21 cellular contexts compared by ENCODE assay signal in genomic region chr11:73439002-73439843, GRCh38.
DNase-seq lines count a peak whose midpoint lies in the region; ATAC-seq, FAIRE-seq and TF ChIP-seq lines count a peak whose summit lies in the region.
"Had no signal": no experiment of that assay in that cellular context is flagged by ENCODE, and none has a peak within 500 bp of the region (broad histone marks: within the 10 kb centered on the region; RNA-seq: fewer than 3 reads in every experiment).

No MANE protein-coding gene starts in this region.

- no peak overlapping the region for H2AK5ac ChIP-seq in H9 (ENCODE audit: insufficient read length, low read length)

- TF ChIP-seq EP300 in A549 (IDR thresholded peaks at IDR 0.05), result no peak

- H2BK20ac ChIP-seq in H9 (ENCODE audit: low read depth, low read length, poor library complexity, severe bottlenecking), result no peak overlapping the region

- ATAC-seq in A549 (peak; percentile 24 to 33; a peak in 3 of 6 replicates), left lobe of liver (peak; percentile 92)
- ATAC-seq in stimulated activated naive CD8-positive, alpha-beta T cell treated with anti-CD3 and anti-CD28 coated beads, Interleukin-15, Interleukin-2, amounts not matched to agents 100 U/mL and 50 U/mL, for 24 hours, result no peak

- no peak for TF ChIP-seq RAD21 in A549 (conservative IDR thresholded peaks at IDR 0.05 in 1 of 2, IDR thresholded peaks at IDR 0.05 in 1 of 2)

- H3K4me1 Mint-ChIP-seq in H9 (peaks cover 33 to 45% of the 10 kb centered on the region in 2 experiments), brain (peaks cover 60% of the 10 kb centered on the region)

- H3K4me2 ChIP-seq in A549 (no peak overlapping the region), H9 (ENCODE audit: insufficient read depth, insufficient read length, low read length) (no peak overlapping the region)

- POLR2A ChIA-PET in A549 (lab: Yijun Ruan, JAX), result no interaction called here

- H3K9me3 ChIP-seq in A549 (no peaks in the 10 kb centered on the region), H9 (ENCODE audit: control insufficient read depth, low read depth, low read length) (no peaks in the 10 kb centered on the region)

- WGBS in A549 (ENCODE audit: missing lambda C conversion rate), result 81% methylated on average over 5 of the region's 5 CpGs
- no CpG with 5 or more reads among the region's 5 CpGs for WGBS in H9 (ENCODE audit: extremely low coverage, insufficient read length, low lambda C conversion rate)

- no peaks in the 10 kb centered on the region for H3K79me1 ChIP-seq in H9 (ENCODE audit: insufficient read depth, low read depth, low read length, poor library complexity, severe bottlenecking)

- H3K36me3 Mint-ChIP-seq in H9 (ENCODE audit: insufficient read depth in 1 of 3, low read depth in 3 of 3) (peaks cover 0 to 4% (median 2%) of the 10 kb centered on the region in 3 experiments; a peak in 1 of 7 replicates), brain (peaks cover 26% of the 10 kb centered on the region)

- TF ChIP-seq CTCF in A549 (IDR thresholded peaks at IDR 0.05) (no peak), H9 (conservative IDR thresholded peaks at IDR 0.05) (no peak), brain (conservative IDR thresholded peaks at IDR 0.05) (no peak)

- H4K5ac ChIP-seq in H9 (ENCODE audit: insufficient read length, low read depth, low read length), result no peak overlapping the region

- no peak overlapping the region for H3K4ac ChIP-seq in H9 (ENCODE audit: low read depth, low read length)

- no peak overlapping the region for H2BK12ac ChIP-seq in H9 (ENCODE audit: insufficient read length, low read depth, low read length)

- no peak overlapping the region for H3K27ac ChIP-seq in A549
- H3K27ac ChIP-seq in H9 (ENCODE audit: insufficient read length, low read depth, low read length), result no peak overlapping the region
- H3K27ac ChIP-seq: coronary artery, parathyroid adenoma, VCaP had no signal

- H3K23ac ChIP-seq in H9 (ENCODE audit: insufficient read length, low read depth, low read length), result no peak overlapping the region

- H3K56ac ChIP-seq in H9 (ENCODE audit: insufficient read length, low read depth, low read length), result no peak overlapping the region

- DNase-seq in A549 (ENCODE audit: low read depth in 1 of 2, low spot score in 1 of 2) (no peak), H9 (no peak), left lobe of liver (ENCODE audit: low spot score) (peak; percentile 57), kidney glomerular epithelial cell (lab: John Stamatoyannopoulos, UW) (no peak), T-helper 2 cell (no peak)
- no peak for DNase-seq in stimulated activated CD4-positive, alpha-beta T cell treated with anti-CD3 and anti-CD28 coated beads, Interleukin-2, amount 100 ng/mL, for 48 hours
- DNase-seq in stimulated activated naive CD8-positive, alpha-beta T cell treated with anti-CD3 and anti-CD28 coated beads, Interleukin-15, Interleukin-2, amounts not matched to agents 100 U/mL and 50 U/mL, for 24 hours, result no peak
- DNase-seq: activated CD8-positive, alpha-beta memory T cell treated with anti-CD3 and anti-CD28 coated beads for 24 hours; amniotic stem cell; COR-L47; erythroblast; NCI-H146; stimulated activated CD4-positive, alpha-beta T cell treated with anti-CD3 and anti-CD28 coated beads, Interleukin-12 subunit alpha, Interleukin-12 subunit beta, amount 100 ng/mL, for 4 hours had no signal

- H2BK15ac ChIP-seq in H9 (ENCODE audit: low read depth, low read length), result no peak overlapping the region

- H3K27ac Mint-ChIP-seq in H9, result peak overlapping the region in 2 of 3 experiments; percentile 3 to 49; a peak in 1 of 7 replicates
- peak overlapping the region; percentile 8 to 81 (median 69) for H3K27ac Mint-ChIP-seq in brain
- H3K27ac Mint-ChIP-seq: activated T-helper 2 cell treated with anti-CD3 and anti-CD28 coated beads, Interferon-gamma antibody, Interleukin-2, Interleukin-4, amounts not matched to agents 10 μg/mL and 5 μg/mL and 100 μg/mL, durations not matched to agents 14 hours and 24 hours and 36 hours; stimulated activated naive CD8-positive, alpha-beta T cell treated with anti-CD3 and anti-CD28 coated beads, Interleukin-15, Interleukin-2, amounts not matched to agents 100 ng/mL and 50 ng/mL, for 24 hours had no signal

- H3T11ph ChIP-seq in H9 (ENCODE audit: low read length), result no peak overlapping the region

- no peak overlapping the region for H4K91ac ChIP-seq in H9 (ENCODE audit: insufficient read length, low read depth, low read length)

- no peak overlapping the region for H3K18ac ChIP-seq in H9 (ENCODE audit: insufficient read length, low read depth, low read length)

- H2AFZ ChIP-seq in H9 (ENCODE audit: low read length), result no peak overlapping the region
- H2AFZ ChIP-seq: parathyroid adenoma had no signal

- H3K4me3 Mint-ChIP-seq in H9 (no peak overlapping the region), brain (no peak overlapping the region)
- H3K4me3 Mint-ChIP-seq: stimulated activated naive CD8-positive, alpha-beta T cell treated with anti-CD3 and anti-CD28 coated beads, Interleukin-15, Interleukin-2, amounts not matched to agents 100 ng/mL and 50 ng/mL, for 24 hours had no signal

- no peak for FAIRE-seq in A549 (lab: Jason Lieb, UNC)
- FAIRE-seq: GM19239, keratinocyte had no signal

- H3K4me3 ChIP-seq in A549, result no peak overlapping the region
- H3K4me3 ChIP-seq: coronary artery had no signal

- no peak overlapping the region for H2BK120ac ChIP-seq in H9 (ENCODE audit: low read depth, low read length, poor library complexity, severe bottlenecking)

- no peak for TF ChIP-seq POLR2A in A549 (IDR thresholded peaks at IDR 0.05; ENCODE audit: low read length)

- H3K14ac ChIP-seq in H9 (ENCODE audit: insufficient read depth, low read length), result no peak overlapping the region

- H3K27me3 Mint-ChIP-seq in H9 (ENCODE audit: low read depth), result no peaks in the 10 kb centered on the region
- no peaks in the 10 kb centered on the region for H3K27me3 Mint-ChIP-seq in brain
- H3K27me3 Mint-ChIP-seq: stimulated activated naive CD8-positive, alpha-beta T cell treated with anti-CD3 and anti-CD28 coated beads, Interleukin-15, Interleukin-2, amounts not matched to agents 100 ng/mL and 50 ng/mL, for 24 hours had no signal

- CTCF ChIA-PET in A549 (lab: Yijun Ruan, JAX), result interaction anchor here (0.7 to 0.9 kb wide), 2 partner anchors 13 to 22 kb away, joined by 3 read pairs; no protein-coding TSS in a partner anchor

- no peaks in the 10 kb centered on the region for H3K79me2 ChIP-seq in H9 (ENCODE audit: insufficient read depth, low read length)
- H3K79me2 ChIP-seq: parathyroid adenoma had no signal

- no peak overlapping the region for H3K9ac ChIP-seq in H9 (ENCODE audit: extremely low read depth, insufficient read length, low read length)
- H3K9ac ChIP-seq: parathyroid adenoma had no signal

- H3K9me3 Mint-ChIP-seq in H9 (no peaks in the 10 kb centered on the region), brain (no peaks in the 10 kb centered on the region)
- H3K9me3 Mint-ChIP-seq: activated T-helper 2 cell treated with anti-CD3 and anti-CD28 coated beads, Interferon-gamma antibody, Interleukin-2, Interleukin-4, amounts not matched to agents 10 μg/mL and 5 μg/mL and 100 μg/mL, durations not matched to agents 14 hours and 24 hours and 36 hours; stimulated activated naive CD8-positive, alpha-beta T cell treated with anti-CD3 and anti-CD28 coated beads, Interleukin-15, Interleukin-2, amounts not matched to agents 100 ng/mL and 50 ng/mL, for 24 hours had no signal

- no peaks in the 10 kb centered on the region for H3K27me3 ChIP-seq in H9 (ENCODE audit: insufficient read depth, low read length)

- H2BK5ac ChIP-seq in H9 (ENCODE audit: insufficient read length, low read length), result no peak overlapping the region

- H4K20me1 ChIP-seq in H9 (ENCODE audit: control insufficient read depth, insufficient read depth, insufficient read length), result no peaks in the 10 kb centered on the region

- no peak overlapping the region for H4K8ac ChIP-seq in H9 (replicated peaks; ENCODE audit: insufficient read length, low read depth, low read length)

- no peaks in the 10 kb centered on the region for H3K23me2 ChIP-seq in H9 (ENCODE audit: insufficient read length, low read depth, low read length, poor library complexity, severe bottlenecking)

- H3K4me1 ChIP-seq in A549, result no peaks in the 10 kb centered on the region
- no peaks in the 10 kb centered on the region; the same call in 1 of the 2 replicates for H3K4me1 ChIP-seq in H9 (ENCODE audit: insufficient read depth, low read length)
- H3K4me1 ChIP-seq: parathyroid adenoma had no signal

TF ChIP-seq in A549, 52 proteins besides CTCF, POLR2A, EP300 and RAD21:
- TF ChIP-seq EHF (CRISPR knock-in tag; IDR thresholded peaks at IDR 0.05) (no peak), NR3C1 (IDR thresholded peaks at IDR 0.05) (no peak), BCL3 (IDR thresholded peaks at IDR 0.05) (no peak), JUNB (IDR thresholded peaks at IDR 0.05) (no peak), RNF2 (IDR thresholded peaks at IDR 0.05; ENCODE audit: borderline replicate concordance, low read depth) (no peak), E2F6 (IDR thresholded peaks at IDR 0.05; ENCODE audit: borderline replicate concordance, low read depth) (no peak), PBX3 (IDR thresholded peaks at IDR 0.05) (no peak), EHMT2 (IDR thresholded peaks at IDR 0.05; ENCODE audit: low read depth) (no peak), CBX8 (IDR thresholded peaks at IDR 0.05) (no peak)
